Comparison of ENCODE assay signal across 8 cellular contexts in genomic region chr14:22980672-22981089, GRCh38. TPM values are rescaled to one million over a fixed set of nuclear protein-coding genes. Genes with fewer than 3 reads are reported as not detected.
DNase-seq lines count a peak whose midpoint lies in the region; ATAC-seq and TF ChIP-seq lines count a peak whose summit lies in the region.

No MANE protein-coding gene starts in this region.

- H3K4me3 ChIP-seq in gastroesophageal sphincter (peak overlapping the region; percentile 51 to 81), trophoblast cell (ENCODE audit: low read depth, low read length) (peak overlapping the region; percentile 93)

- no peak for TF ChIP-seq CTCF in gastroesophageal sphincter (IDR thresholded peaks at IDR 0.05)

- peaks cover 7% of the 10 kb centered on the region for H3K4me1 Mint-ChIP-seq in activated T-cell treated with anti-CD3 and anti-CD28 coated beads, Interleukin-2, amount 50 U/mL, for 24 hours (ENCODE audit: low read depth)

- H2BK120ac ChIP-seq in trophoblast cell (ENCODE audit: insufficient read depth, low read length, poor library complexity) = peak overlapping the region; percentile 97

- peak overlapping the region; percentile 51 for H2BK12ac ChIP-seq in trophoblast cell (ENCODE audit: low read length)

- H3K23ac ChIP-seq in trophoblast cell (ENCODE audit: low read length) = no peak overlapping the region

- H3K9me3 Mint-ChIP-seq in activated T-cell treated with anti-CD3 and anti-CD28 coated beads, Interleukin-2, amount 50 U/mL, for 24 hours = no peaks in the 10 kb centered on the region

- H3K4me3 Mint-ChIP-seq in activated T-cell treated with anti-CD3 and anti-CD28 coated beads, Interleukin-2, amount 50 U/mL, for 24 hours = peak overlapping the region; percentile 52

- H3K27ac ChIP-seq in gastroesophageal sphincter (peak overlapping the region in 3 of 4 donors; percentile 84 to 91 (median 90)), trophoblast cell (ENCODE audit: low read depth, low read length) (peak overlapping the region; percentile 86)

- H3K9me3 ChIP-seq in gastroesophageal sphincter = no peaks in the 10 kb centered on the region
- H3K9me3 ChIP-seq in trophoblast cell (ENCODE audit: insufficient read depth, low read depth, low read length) = no peaks in the 10 kb centered on the region

- DNase-seq in NCI-H748 (lab: John Stamatoyannopoulos, UW; ENCODE audit: unreplicated experiment) = peak; percentile 38
- DNase-seq in NCI-H748 treated with DMSO at 0.1 percent for 48 hours (lab: John Stamatoyannopoulos, UW) = no peak
- peak; percentile 69 for DNase-seq in activated T-cell treated with anti-CD3 and anti-CD28 coated beads, Interleukin-2, amount 50 U/mL, for 24 hours
- peak; percentile 10 to 46 for DNase-seq in trophoblast cell
- DNase-seq in inferior parietal cortex (ENCODE audit: extremely low spot score) = no peak

- H3K79me1 ChIP-seq in trophoblast cell (ENCODE audit: low read length) = peaks cover 43% of the 10 kb centered on the region

- peak overlapping the region; percentile 76 for H4K8ac ChIP-seq in trophoblast cell (ENCODE audit: low read depth, low read length)

- ATAC-seq in gastroesophageal sphincter (peak; percentile 37), HG02642 (IDR thresholded peaks at IDR 0.05; ENCODE audit: poor library complexity, unreplicated experiment) (no peak), GM21367 (IDR thresholded peaks at IDR 0.05; ENCODE audit: unreplicated experiment) (no peak)

- no peak for TF ChIP-seq EP300 in gastroesophageal sphincter (IDR thresholded peaks at IDR 0.05)

- H3K18ac ChIP-seq in trophoblast cell (ENCODE audit: low read length) = peak overlapping the region; percentile 83

- H3K27me3 ChIP-seq in gastroesophageal sphincter (peaks cover 15% of the 10 kb centered on the region), trophoblast cell (ENCODE audit: insufficient read depth, low read length) (no peaks in the 10 kb centered on the region)

- H3K4ac ChIP-seq in trophoblast cell (ENCODE audit: low read depth, low read length) = peak overlapping the region; percentile 98

- H2AK5ac ChIP-seq in trophoblast cell (ENCODE audit: low read length) = peak overlapping the region; percentile 89

- peak overlapping the region; percentile 91 for H2BK5ac ChIP-seq in trophoblast cell (ENCODE audit: low read depth, low read length, poor library complexity)

- peak overlapping the region; percentile 96 for H3K14ac ChIP-seq in trophoblast cell (ENCODE audit: low read length)

- H3K36me3 ChIP-seq in gastroesophageal sphincter = no peaks in the 10 kb centered on the region
- H3K36me3 ChIP-seq in trophoblast cell (ENCODE audit: control insufficient read depth in 1 of 2, insufficient read depth in 2 of 2, low read length in 2 of 2) = peaks cover 11 to 22% of the 10 kb centered on the region in 2 experiments

- peak overlapping the region; percentile 90 for H3K4me2 ChIP-seq in trophoblast cell (ENCODE audit: low read length)

- H3K27me3 Mint-ChIP-seq in activated T-cell treated with anti-CD3 and anti-CD28 coated beads, Interleukin-2, amount 50 U/mL, for 24 hours = peaks cover 3% of the 10 kb centered on the region

- H4K12ac ChIP-seq in trophoblast cell (ENCODE audit: low read depth, low read length) = peak overlapping the region; percentile 56

- no peak for TF ChIP-seq POLR2A in gastroesophageal sphincter (IDR thresholded peaks at IDR 0.05)

- H3K27ac Mint-ChIP-seq in activated T-cell treated with anti-CD3 and anti-CD28 coated beads, Interleukin-2, amount 50 U/mL, for 24 hours = no peak overlapping the region

- peaks cover 0 to 69% (median 42%) of the 10 kb centered on the region in 3 donors for H3K4me1 ChIP-seq in gastroesophageal sphincter
- H3K4me1 ChIP-seq in trophoblast cell (ENCODE audit: control insufficient read depth in 1 of 2, insufficient read depth in 2 of 2, low read length in 2 of 2) = peaks cover 28 to 33% of the 10 kb centered on the region in 2 experiments

- no peaks in the 10 kb centered on the region for H3K36me3 Mint-ChIP-seq in activated T-cell treated with anti-CD3 and anti-CD28 coated beads, Interleukin-2, amount 50 U/mL, for 24 hours (ENCODE audit: low read depth)

- peak overlapping the region; percentile 96 for H4K91ac ChIP-seq in trophoblast cell (ENCODE audit: low read depth, low read length)

- H3K9ac ChIP-seq in trophoblast cell (ENCODE audit: low read length) = peak overlapping the region; percentile 98

- H3K79me2 ChIP-seq in trophoblast cell (ENCODE audit: control insufficient read depth, insufficient read depth, low read length, poor library complexity) = peaks cover 37% of the 10 kb centered on the region

- no peak overlapping the region for H2AFZ ChIP-seq in trophoblast cell (ENCODE audit: insufficient read depth, low read length, poor library complexity)

- 0% methylated on average over 4 of the region's 41 CpGs; no CpG with 5 or more reads in 1 of the 2 donors for WGBS in gastroesophageal sphincter (ENCODE audit: low coverage in 1 of 2), 2 donors
- no CpG with 5 or more reads among the region's 41 CpGs for WGBS in trophoblast cell (ENCODE audit: extremely low coverage, insufficient coverage, insufficient read length)

RNA-seq across cellular contexts. Expression of gene AJUBA, which starts 1.7 kb away (rescaled TPM):
- 10 to 100 TPM in 3 of 4 donors, 1 to 10 TPM in 1; 8.8 to 27.0 (median 17.8) TPM for total RNA-seq in gastroesophageal sphincter
- polyA plus RNA-seq in trophoblast cell (2013) = 24.6 and 25.3 TPM in 2 replicates

RNA-seq across cellular contexts. Expression of gene HAUS4, which starts 23.8 kb away (rescaled TPM):
- total RNA-seq in gastroesophageal sphincter = 10 to 100 TPM; 31.2 to 47.6 (median 43.1) TPM
- polyA plus RNA-seq in trophoblast cell (2013) = 29.6 and 29.8 TPM in 2 replicates

RNA-seq across cellular contexts. Expression of gene C14orf93, which starts 29.3 kb away (rescaled TPM):
- total RNA-seq in gastroesophageal sphincter = 10 to 100 TPM in 3 of 4 donors, 1 to 10 TPM in 1; 8.4 to 16.0 (median 13.2) TPM
- 3.0 and 3.6 TPM in 2 replicates for polyA plus RNA-seq in trophoblast cell (2013)

RNA-seq across cellular contexts. Expression of gene PRMT5, which starts 51.5 kb away (rescaled TPM):
- 10 to 100 TPM; 39.7 to 49.2 (median 43.2) TPM for total RNA-seq in gastroesophageal sphincter
- polyA plus RNA-seq in trophoblast cell (2013) = 58.2 and 61.0 TPM in 2 replicates

RNA-seq across cellular contexts. Expression of gene PSMB5, which starts 54.0 kb away (rescaled TPM):
- 100 to 1,000 TPM; 125 to 182 (median 133) TPM for total RNA-seq in gastroesophageal sphincter
- 159 and 160 TPM in 2 replicates for polyA plus RNA-seq in trophoblast cell (2013)

Comparison
In these comparisons a context has a peak if more than half of its experiments do, and no peak if none do; other contexts are left out.
1. DNase-seq: peak in NCI-H748 (single experiment), activated T-cell treated with anti-CD3 and anti-CD28 coated beads, Interleukin-2, amount 50 U/mL, for 24 hours (single experiment) and trophoblast cell (2 of 2); none in NCI-H748 treated with DMSO at 0.1 percent for 48 hours (single experiment) and inferior parietal cortex (single experiment).